In genomic region chrX:7789200-7789599, GRCh38 we compare ENCODE assay signal across 38 cellular contexts. TPM values are rescaled to one million over a fixed set of nuclear protein-coding genes. Genes with fewer than 3 reads are reported as not detected.
"Had no signal": no experiment of that assay in that cellular context is flagged by ENCODE, and none has a peak within 500 bp of the region (broad histone marks: within the 10 kb centered on the region; RNA-seq: fewer than 3 reads in every experiment).

No MANE protein-coding gene starts in this region.

- H3K27ac ChIP-seq: KMS-11 had no signal

- DNase-seq: Karpas-422, Kasumi-1, MG63, MM.1S, MV-4-11, NCI-H1048, NCI-H1092, NCI-H1092 treated with DMSO at 0.1 percent for 48 hours, NCI-H1105, NCI-H1105 treated with DMSO at 0.1 percent for 48 hours, NCI-H1417, NCI-H1417 treated with DMSO at 0.1 percent for 48 hours, NCI-H1436, NCI-H1436 treated with DMSO at 0.1 percent for 48 hours, NCI-H146, NCI-H1694, NCI-H1694 treated with DMSO at 0.1 percent for 48 hours, NCI-H187, NCI-H187 treated with DMSO at 0.1 percent for 48 hours, NCI-H1930, NCI-H2029, NCI-H2029 treated with DMSO at 0.1 percent for 48 hours, NCI-H2081, NCI-H2081 treated with DMSO at 0.1 percent for 48 hours, NCI-H2107, NCI-H2171, NCI-H2171 treated with DMSO at 0.1 percent for 48 hours, NCI-H2227 treated with DMSO at 0.1 percent for 48 hours, NCI-H226, NCI-H345, NCI-H446, NCI-H446 treated with DMSO at 0.1 percent for 48 hours, NCI-H510A had no signal

- H3K4me2 ChIP-seq: KMS-11 had no signal

- H3K9me3 ChIP-seq: MG63 had no signal

- H3K36me3 ChIP-seq: MG63 had no signal

- H3K27me3 ChIP-seq: MG63 had no signal

- H3K4me3 ChIP-seq: MG63 had no signal

- H3K9ac ChIP-seq: KMS-11 had no signal

RNA-seq across cellular contexts. Expression of gene VCX, which starts 53.8 kb away (rescaled TPM):
- total RNA-seq: LHCN-M2, M059J, MCF 10A, NCI-H460 had no signal
